In the genomic region with DNA sequence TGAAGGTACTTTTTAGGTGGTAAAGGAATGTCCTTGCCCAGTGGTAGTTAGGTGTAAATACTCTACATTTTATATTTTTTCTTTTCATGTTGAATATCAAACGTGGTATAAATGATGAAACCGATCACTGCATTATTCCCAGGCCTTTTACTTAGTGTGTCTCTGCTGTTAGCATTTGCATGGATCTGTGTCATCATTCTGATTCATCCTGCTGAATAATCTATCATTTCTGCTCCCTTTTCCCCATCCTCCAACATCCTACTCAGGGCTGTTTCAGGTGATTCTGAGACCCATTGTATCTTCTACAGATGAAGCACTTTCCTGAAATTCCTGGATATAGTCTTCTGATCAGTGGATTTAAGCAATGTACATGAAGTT, we compare ENCODE assay signal across 22 cellular contexts.
DNase-seq lines count a peak whose midpoint lies in the region; ATAC-seq and TF ChIP-seq lines count a peak whose summit lies in the region.
"Had no signal": no experiment of that assay in that cellular context is flagged by ENCODE, and none has a peak within 500 bp of the region (broad histone marks: within the 10 kb centered on the region; RNA-seq: fewer than 3 reads in every experiment).

No MANE protein-coding gene starts in this region.

- H2AFZ ChIP-seq in PC-9, result no peak overlapping the region
- H2AFZ ChIP-seq in trophoblast cell (ENCODE audit: insufficient read depth, low read length, poor library complexity), result no peak overlapping the region

- no TSS peak for BruUV-seq in PC-9 (replicated peaks; lab: Mats Ljungman, UMichigan)

- H3K36me3 Mint-ChIP-seq in T-cell, result no peaks in the 10 kb centered on the region
- H3K36me3 Mint-ChIP-seq: activated naive CD8-positive, alpha-beta T cell had no signal

- H3K79me1 ChIP-seq in trophoblast cell (ENCODE audit: low read length), result peaks cover 12% of the 10 kb centered on the region

- no peaks in the 10 kb centered on the region for H3K4me1 Mint-ChIP-seq in T-cell
- H3K4me1 Mint-ChIP-seq: B cell had no signal

- H3K79me2 ChIP-seq in PC-9 (ENCODE audit: low read depth) (no peaks in the 10 kb centered on the region), trophoblast cell (ENCODE audit: control insufficient read depth, insufficient read depth, low read length, poor library complexity) (no peaks in the 10 kb centered on the region)

- DNase-seq in EL, result peak; percentile 45
- DNase-seq in PC-9, result no peak
- peak; percentile 70 for DNase-seq in epithelial cell of prostate (ENCODE audit: low read depth, low spot score)
- DNase-seq in trophoblast cell, result no peak
- DNase-seq in GM19238 (ENCODE audit: insufficient read length, low spot score), result no peak
- DNase-seq in GF-D8 (lab: John Stamatoyannopoulos, UW), result no peak
- DNase-seq in T-cell, result no peak
- no peak for DNase-seq in foreskin melanocyte
- DNase-seq: activated T-cell treated with anti-CD3 and anti-CD28 coated beads, Interleukin-2, amount 50 U/mL, for 72 hours; dorsolateral prefrontal cortex; hypothalamus; left cardiac atrium; NCI-H1436 treated with DMSO at 0.1 percent for 48 hours; NCI-H2227 treated with DMSO at 0.1 percent for 48 hours; stimulated activated CD4-positive, alpha-beta T cell treated with anti-CD3 and anti-CD28 coated beads, Interleukin-2, amount 100 ng/mL, for 24 hours; WERI-Rb-1 had no signal

- WGBS in trophoblast cell (ENCODE audit: extremely low coverage, insufficient coverage, insufficient read length), result no CpG with 5 or more reads among the region's 2 CpGs

- H4K8ac ChIP-seq in trophoblast cell (ENCODE audit: low read depth, low read length), result no peak overlapping the region

- ATAC-seq in T-cell (replicated peaks in 1 of 4), result no peak
- ATAC-seq: activated T-cell treated with anti-CD3 and anti-CD28 coated beads, Interleukin-2, amount 50 U/mL, for 72 hours; left cardiac atrium; Right ventricle myocardium inferior had no signal

- H3K9me2 ChIP-seq in PC-9 (ENCODE audit: insufficient read depth), result no peaks in the 10 kb centered on the region

- no peak overlapping the region for H3K9ac ChIP-seq in trophoblast cell (ENCODE audit: low read length)

- H3K4me1 ChIP-seq in PC-9 (replicated peaks; ENCODE audit: insufficient read depth) (peaks cover 34% of the 10 kb centered on the region), trophoblast cell (ENCODE audit: control insufficient read depth in 1 of 2, insufficient read depth in 2 of 2, low read length in 2 of 2) (peaks cover under 1 to 4% of the 10 kb centered on the region in 2 experiments)
- H3K4me1 ChIP-seq: right atrium auricular region had no signal

- no peak overlapping the region for H4K91ac ChIP-seq in trophoblast cell (ENCODE audit: low read depth, low read length)

- H4K12ac ChIP-seq in trophoblast cell (ENCODE audit: low read depth, low read length), result no peak overlapping the region

- no peak overlapping the region for H3K18ac ChIP-seq in trophoblast cell (ENCODE audit: low read length)

- no peak overlapping the region for H2BK12ac ChIP-seq in trophoblast cell (ENCODE audit: low read length)

- H2BK120ac ChIP-seq in trophoblast cell (ENCODE audit: insufficient read depth, low read length, poor library complexity), result peak overlapping the region; percentile 72

- no peak overlapping the region for H3K27ac Mint-ChIP-seq in T-cell
- H3K27ac Mint-ChIP-seq: activated naive CD8-positive, alpha-beta T cell; activated T-cell treated with anti-CD3 and anti-CD28 coated beads, Interleukin-2, amount 50 U/mL, for 72 hours; B cell had no signal

- H3K4ac ChIP-seq in trophoblast cell (ENCODE audit: low read depth, low read length), result peak overlapping the region; percentile 33

- no peak overlapping the region for H3K4me3 ChIP-seq in PC-9
- H3K4me3 ChIP-seq in trophoblast cell (ENCODE audit: low read depth, low read length), result no peak overlapping the region
- H3K4me3 ChIP-seq: cardiac muscle cell, dorsolateral prefrontal cortex, right atrium auricular region, vagina had no signal

- CTCF ChIA-PET in PC-9 (lab: Charles Lee), result no interaction called here
- CTCF ChIA-PET in T-cell (lab: Charles Lee), result no interaction called here

- H3K23ac ChIP-seq in trophoblast cell (ENCODE audit: low read length), result no peak overlapping the region

- no peak overlapping the region for H3K4me3 Mint-ChIP-seq in T-cell
- H3K4me3 Mint-ChIP-seq: activated naive CD8-positive, alpha-beta T cell; activated T-cell treated with anti-CD3 and anti-CD28 coated beads, Interleukin-2, amount 50 U/mL, for 72 hours; B cell had no signal

- H3K27ac ChIP-seq in PC-9, result peak overlapping the region; percentile 35
- H3K27ac ChIP-seq in epithelial cell of prostate, result peak overlapping the region; percentile 99
- peak overlapping the region; percentile 91 for H3K27ac ChIP-seq in trophoblast cell (ENCODE audit: low read depth, low read length)
- H3K27ac ChIP-seq: cardiac muscle cell, dorsolateral prefrontal cortex, right atrium auricular region, vagina, WERI-Rb-1 had no signal

- H3K9me3 ChIP-seq in PC-9 (ENCODE audit: insufficient read depth, low read depth), result no peaks in the 10 kb centered on the region
- H3K9me3 ChIP-seq in trophoblast cell (ENCODE audit: insufficient read depth, low read depth, low read length), result no peaks in the 10 kb centered on the region
- H3K9me3 ChIP-seq: right atrium auricular region, vagina had no signal

- H4K20me1 ChIP-seq in PC-9 (ENCODE audit: insufficient read depth), result no peaks in the 10 kb centered on the region

- H3K14ac ChIP-seq in trophoblast cell (ENCODE audit: low read length), result no peak overlapping the region

- H3K36me3 ChIP-seq in PC-9 (ENCODE audit: low read depth), result no peaks in the 10 kb centered on the region
- H3K36me3 ChIP-seq in trophoblast cell (ENCODE audit: control insufficient read depth in 1 of 2, insufficient read depth in 2 of 2, low read length in 2 of 2), result no peaks in the 10 kb centered on the region
- H3K36me3 ChIP-seq: cardiac muscle cell, right atrium auricular region, vagina, WERI-Rb-1 had no signal

- H3K27me3 Mint-ChIP-seq in T-cell, result no peaks in the 10 kb centered on the region
- H3K27me3 Mint-ChIP-seq: activated naive CD8-positive, alpha-beta T cell; B cell had no signal

- peaks cover 7% of the 10 kb centered on the region; the same call in 1 of the 2 replicates for H3F3A ChIP-seq in PC-9 (ENCODE audit: insufficient read depth, low read depth)

- intact Hi-C loops in PC-9 (cut with micrococcal nuclease; ENCODE audit: unreplicated experiment), result no loop called here

- POLR2A ChIA-PET in PC-9 (lab: Charles Lee; ENCODE audit: unreplicated experiment), result no interaction called here
- POLR2A ChIA-PET in T-cell (lab: Charles Lee), result no interaction called here

- peak overlapping the region; percentile 27 for H2BK5ac ChIP-seq in trophoblast cell (ENCODE audit: low read depth, low read length, poor library complexity)

- no peak for TF ChIP-seq CTCF in PC-9 (conservative IDR thresholded peaks at IDR 0.05)

- no peak overlapping the region for H2AK5ac ChIP-seq in trophoblast cell (ENCODE audit: low read length)

- H3K27me3 ChIP-seq in PC-9 (ENCODE audit: insufficient read depth, low read depth) (no peaks in the 10 kb centered on the region), trophoblast cell (ENCODE audit: insufficient read depth, low read length) (no peaks in the 10 kb centered on the region)
- H3K27me3 ChIP-seq: cardiac muscle cell, right atrium auricular region, vagina had no signal

- H3K9me3 Mint-ChIP-seq in T-cell, result no peaks in the 10 kb centered on the region
- H3K9me3 Mint-ChIP-seq: activated T-cell treated with anti-CD3 and anti-CD28 coated beads, Interleukin-2, amount 50 U/mL, for 72 hours had no signal

- H3K4me2 ChIP-seq in PC-9 (no peak overlapping the region), trophoblast cell (ENCODE audit: low read length) (no peak overlapping the region)

Comparison
In these comparisons a context has a peak if more than half of its experiments do, and no peak if none do; other contexts are left out.
1. DNase-seq: peak in EL (single experiment) and epithelial cell of prostate (single experiment); none in PC-9 (0 of 2), trophoblast cell (0 of 2), GM19238 (single experiment), GF-D8 (single experiment), T-cell (0 of 34) and foreskin melanocyte (single experiment).
2. H3K27ac ChIP-seq: peak in every context shown above with its lines; median percentile 99 in epithelial cell of prostate; 91 in trophoblast cell; 35 in PC-9.